Comparison of ENCODE assay signal across 15 cellular contexts in genomic region chr1:84719477-84720274, GRCh38. TPM values are rescaled to one million over a fixed set of nuclear protein-coding genes. Genes with fewer than 3 reads are reported as not detected.
DNase-seq lines count a peak whose midpoint lies in the region; ATAC-seq and TF ChIP-seq lines count a peak whose summit lies in the region.
"Had no signal": no experiment of that assay in that cellular context is flagged by ENCODE, and none has a peak within 500 bp of the region (broad histone marks: within the 10 kb centered on the region; RNA-seq: fewer than 3 reads in every experiment).

No MANE protein-coding gene starts in this region.

- peaks cover 13% of the 10 kb centered on the region for H3K79me1 ChIP-seq in trophoblast cell (ENCODE audit: low read length)

- H3K4ac ChIP-seq in trophoblast cell (ENCODE audit: low read depth, low read length), result no peak overlapping the region

- peak in 1 of 2 donors; percentile 24 for DNase-seq in foreskin fibroblast
- DNase-seq in trophoblast cell, result peak in 1 of 2 donors; percentile 37
- DNase-seq in amygdala (lab: John Stamatoyannopoulos, UW), result no peak
- DNase-seq in NCI-H2029 (lab: John Stamatoyannopoulos, UW), result no peak
- no peak for DNase-seq in dermis blood vessel endothelial cell
- DNase-seq: activated CD4-positive, alpha-beta T cell treated with anti-CD3 and anti-CD28 coated beads for 36 hours; foreskin keratinocyte; KBM-7; NCI-H1930; thyroid gland had no signal

- H3K23ac ChIP-seq in trophoblast cell (ENCODE audit: low read length), result no peak overlapping the region

- H3K14ac ChIP-seq in trophoblast cell (ENCODE audit: low read length), result no peak overlapping the region

- H3K9ac ChIP-seq in trophoblast cell (ENCODE audit: low read length), result no peak overlapping the region

- H3K27me3 ChIP-seq in ACC112 (ENCODE audit: insufficient read depth, low read length), result no peaks in the 10 kb centered on the region
- no peaks in the 10 kb centered on the region for H3K27me3 ChIP-seq in trophoblast cell (ENCODE audit: insufficient read depth, low read length)
- H3K27me3 ChIP-seq: cardiac muscle cell, foreskin keratinocyte, thyroid gland had no signal

- H3K9me3 ChIP-seq in trophoblast cell (ENCODE audit: insufficient read depth, low read depth, low read length), result no peaks in the 10 kb centered on the region
- H3K9me3 ChIP-seq: thyroid gland had no signal

- peak overlapping the region; percentile 16 for H4K12ac ChIP-seq in trophoblast cell (ENCODE audit: low read depth, low read length)

- H3K36me3 ChIP-seq in ACC112 (ENCODE audit: insufficient read depth, low read length), result no peaks in the 10 kb centered on the region
- H3K36me3 ChIP-seq in trophoblast cell (ENCODE audit: control insufficient read depth in 1 of 2, insufficient read depth in 2 of 2, low read length in 2 of 2), result no peaks in the 10 kb centered on the region
- H3K36me3 ChIP-seq: cardiac muscle cell, thyroid gland had no signal

- H3K4me3 ChIP-seq in ACC112 (ENCODE audit: low read depth, low read length) (peak overlapping the region; percentile 4; the same call in 1 of the 2 replicates), foreskin fibroblast (ENCODE audit: low read depth in 1 of 2, low read length in 2 of 2) (peak overlapping the region; percentile 12 to 17), trophoblast cell (ENCODE audit: low read depth, low read length) (no peak overlapping the region)
- H3K4me3 ChIP-seq: cardiac muscle cell, thyroid gland had no signal

- no peak for ATAC-seq in HG03469 (IDR thresholded peaks at IDR 0.05; ENCODE audit: unreplicated experiment)
- ATAC-seq: activated CD4-positive, alpha-beta T cell treated with anti-CD3 and anti-CD28 coated beads for 36 hours; foreskin keratinocyte; HCT116 had no signal

- no peak overlapping the region for H3K4me2 ChIP-seq in trophoblast cell (ENCODE audit: low read length)

- no peaks in the 10 kb centered on the region for H3K79me2 ChIP-seq in ACC112 (ENCODE audit: control insufficient read depth, insufficient read depth, low read length, unreplicated experiment)
- H3K79me2 ChIP-seq in trophoblast cell (ENCODE audit: control insufficient read depth, insufficient read depth, low read length, poor library complexity), result no peaks in the 10 kb centered on the region

- peak overlapping the region; percentile 12 for H2BK5ac ChIP-seq in trophoblast cell (ENCODE audit: low read depth, low read length, poor library complexity)

- no peak overlapping the region for H2AK5ac ChIP-seq in trophoblast cell (ENCODE audit: low read length)

- H3K27ac ChIP-seq in ACC112 (ENCODE audit: low read depth, low read length) (no peak overlapping the region), angular gyrus (ENCODE audit: low read depth, low read length) (peak overlapping the region; percentile 79), trophoblast cell (ENCODE audit: low read depth, low read length) (peak overlapping the region; percentile 61)
- H3K27ac ChIP-seq: cardiac muscle cell, foreskin keratinocyte had no signal

- H4K91ac ChIP-seq in trophoblast cell (ENCODE audit: low read depth, low read length), result peak overlapping the region; percentile 81

- no CpG with 5 or more reads among the region's 9 CpGs for WGBS in trophoblast cell (ENCODE audit: extremely low coverage, insufficient coverage, insufficient read length)

- TF ChIP-seq CTCF in foreskin fibroblast (IDR thresholded peaks at IDR 0.05; ENCODE audit: low read depth, low read length), result no peak

- no peak overlapping the region for H4K8ac ChIP-seq in trophoblast cell (ENCODE audit: low read depth, low read length)

- H2AFZ ChIP-seq in ACC112 (ENCODE audit: low read length, unreplicated experiment) (peak overlapping the region; percentile 36), trophoblast cell (ENCODE audit: insufficient read depth, low read length, poor library complexity) (no peak overlapping the region)

- no peak overlapping the region for H2BK12ac ChIP-seq in trophoblast cell (ENCODE audit: low read length)

- no peak overlapping the region for H3K18ac ChIP-seq in trophoblast cell (ENCODE audit: low read length)

- H3K4me1 ChIP-seq in ACC112 (ENCODE audit: control insufficient read depth, insufficient read depth, low read length, unreplicated experiment) (peaks cover 11% of the 10 kb centered on the region), trophoblast cell (ENCODE audit: control insufficient read depth in 1 of 2, insufficient read depth in 2 of 2, low read length in 2 of 2) (peaks cover 4 to 8% of the 10 kb centered on the region in 2 experiments)
- H3K4me1 ChIP-seq: foreskin keratinocyte had no signal

- peak overlapping the region; percentile 47 for H2BK120ac ChIP-seq in trophoblast cell (ENCODE audit: insufficient read depth, low read length, poor library complexity)

RNA-seq across cellular contexts. Expression of gene SSX2IP, which starts 29.4 kb away (rescaled TPM):
- polyA plus RNA-seq in trophoblast cell (2013), result 15.0 and 17.0 TPM in 2 replicates
- 2.9 and 4.5 TPM in 2 replicates for total RNA-seq in dermis blood vessel endothelial cell
